In the genomic region with DNA sequence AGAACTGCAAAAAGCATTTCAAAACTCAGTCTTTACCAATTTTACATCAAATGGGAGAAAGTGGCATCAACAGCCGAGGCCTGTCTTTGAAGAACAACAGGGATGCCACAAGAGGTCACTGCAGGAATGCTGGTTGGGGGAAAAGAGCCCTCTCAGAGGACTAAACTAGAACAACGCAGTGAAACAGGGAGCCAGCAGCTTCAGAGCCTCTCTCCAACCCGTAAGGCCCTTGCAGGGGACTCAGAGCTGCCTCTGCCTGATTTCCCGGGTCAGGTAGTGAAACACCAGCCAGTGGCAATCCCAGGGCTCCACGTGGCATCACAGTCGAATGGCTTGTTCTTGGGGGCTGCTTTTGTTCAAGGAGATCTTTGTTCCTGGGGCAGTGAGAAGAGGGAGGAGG, we compare ENCODE assay signal across 8 cellular contexts. TPM values are rescaled to one million over a fixed set of nuclear protein-coding genes. Genes with fewer than 3 reads are reported as not detected.
DNase-seq lines count a peak whose midpoint lies in the region; ATAC-seq and TF ChIP-seq lines count a peak whose summit lies in the region.

No MANE protein-coding gene starts in this region.

- no peaks in the 10 kb centered on the region for H3K36me3 Mint-ChIP-seq in nephron (ENCODE audit: low read depth)

- H3K27ac Mint-ChIP-seq in nephron, result peak overlapping the region in 2 of 3 experiments; percentile 8 to 86

- peaks cover 3% of the 10 kb centered on the region for H3K9me3 Mint-ChIP-seq in nephron

- ATAC-seq in RWPE2 (ENCODE audit: low read depth) (peak; percentile 86), HG02678 (IDR thresholded peaks at IDR 0.05; ENCODE audit: unreplicated experiment) (no peak), GM18868 (IDR thresholded peaks at IDR 0.05; ENCODE audit: unreplicated experiment) (no peak)

- DNase-seq in ELR (ENCODE audit: low read depth) (peak; percentile 79), HT-29 (ENCODE audit: low spot score) (peak; percentile 51), RWPE2 (ENCODE audit: low spot score) (no peak), esophagus squamous epithelium (lab: John Stamatoyannopoulos, UW) (no peak)
- no peak for DNase-seq in activated CD8-positive, alpha-beta memory T cell treated with anti-CD3 and anti-CD28 coated beads, Interleukin-2, amount 50 U/mL, for 48 hours

- H3K36me3 ChIP-seq in RWPE2 (ENCODE audit: low read depth) (no peaks in the 10 kb centered on the region), esophagus squamous epithelium (no peaks in the 10 kb centered on the region)

- H3K9me3 ChIP-seq in RWPE2 (ENCODE audit: severe bottlenecking) (no peaks in the 10 kb centered on the region), esophagus squamous epithelium (no peaks in the 10 kb centered on the region)

- H3K4me3 ChIP-seq in RWPE2 (ENCODE audit: severe bottlenecking), result no peak overlapping the region
- no peak overlapping the region for H3K4me3 ChIP-seq in esophagus squamous epithelium

- intact Hi-C loops in esophagus squamous epithelium (cut with DNase I), result no loop called here

- H3K4me1 ChIP-seq in RWPE2 (ENCODE audit: insufficient read depth, poor library complexity, severe bottlenecking) (no peaks in the 10 kb centered on the region), esophagus squamous epithelium (peaks cover 0 to 3% (median 0%) of the 10 kb centered on the region in 3 donors)

- no peak for TF ChIP-seq POLR2A in esophagus squamous epithelium (IDR thresholded peaks at IDR 0.05)

- peaks cover 8% of the 10 kb centered on the region for H3K27me3 Mint-ChIP-seq in nephron (ENCODE audit: low read depth)

- H3K4me3 Mint-ChIP-seq in nephron, result no peak overlapping the region

- peaks cover 27% of the 10 kb centered on the region for H3K4me1 Mint-ChIP-seq in nephron

- WGBS in esophagus squamous epithelium, 2 donors, result 12 to 24% methylated on average over 6 of the region's 6 CpGs

- H3K27me3 ChIP-seq in RWPE2 (ENCODE audit: insufficient read depth, poor library complexity, severe bottlenecking), result no peaks in the 10 kb centered on the region
- H3K27me3 ChIP-seq in esophagus squamous epithelium, result no peaks in the 10 kb centered on the region

- peak; percentile 82 for TF ChIP-seq CTCF in RWPE2 (IDR thresholded peaks at IDR 0.05; ENCODE audit: poor library complexity, severe bottlenecking)
- peak in 5 of 6 experiments; percentile 39 to 59 (median 50) for TF ChIP-seq CTCF in esophagus squamous epithelium (IDR thresholded peaks at IDR 0.05)
- TF ChIP-seq CTCF in nephron (IDR thresholded peaks at IDR 0.05; ENCODE audit: unreplicated experiment in 3 of 3), result peak; percentile 75 to 79 (median 78)

- no peak overlapping the region for H3K27ac ChIP-seq in RWPE2 (ENCODE audit: poor library complexity, severe bottlenecking)
- no peak overlapping the region for H3K27ac ChIP-seq in esophagus squamous epithelium

RNA-seq across cellular contexts. Expression of a gene that starts 55.0 kb away (rescaled TPM):
- total RNA-seq in HT-29 (2014; rRNA removed; shearing (Covaris generic)), result not detected in 2 replicates
- total RNA-seq in esophagus squamous epithelium, result not detected

Comparison
In these comparisons a context has a peak if more than half of its experiments do, and no peak if none do; other contexts are left out.
1. DNase-seq: peak in ELR (single experiment) and HT-29 (single experiment); none in RWPE2 (single experiment), esophagus squamous epithelium (single experiment) and activated CD8-positive, alpha-beta memory T cell treated with anti-CD3 and anti-CD28 coated beads, Interleukin-2, amount 50 U/mL, for 48 hours (single experiment).
2. Peak in every context shown above with its lines, with median percentiles within 50 percentile points of each other: CTCF ChIP-seq.